ENCODE assay signal across 11 cellular contexts in the genomic region with DNA sequence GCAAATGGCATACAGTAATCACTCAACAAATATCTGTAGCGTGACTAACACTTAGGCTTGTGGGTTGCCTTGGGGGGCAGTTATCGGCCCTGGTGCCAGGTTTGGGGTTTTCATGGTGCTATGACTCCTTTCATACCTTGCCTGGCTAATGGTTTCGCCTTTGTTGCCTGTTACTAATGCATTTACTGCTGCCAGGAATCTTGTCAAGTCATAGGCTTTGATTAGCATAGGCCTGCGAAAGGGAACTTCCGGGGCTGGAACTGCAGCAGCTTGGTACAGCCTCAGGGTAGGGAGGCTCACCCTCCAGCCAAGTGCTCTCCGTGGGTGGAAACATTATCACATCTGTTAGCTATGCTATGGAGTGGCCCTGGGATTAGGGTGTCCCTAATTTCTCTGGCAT. TPM values are rescaled to one million over a fixed set of nuclear protein-coding genes. Genes with fewer than 3 reads are reported as not detected.
DNase-seq lines count a peak whose midpoint lies in the region; ATAC-seq and TF ChIP-seq lines count a peak whose summit lies in the region.
"Had no signal": no experiment of that assay in that cellular context is flagged by ENCODE, and none has a peak within 500 bp of the region (broad histone marks: within the 10 kb centered on the region; RNA-seq: fewer than 3 reads in every experiment).

No MANE protein-coding gene starts in this region.

- POLR2A ChIA-PET in AG04449 (lab: Yijun Ruan, JAX): interaction anchor here (0.7 to 1.0 kb wide), 2 partner anchors 97 to 467 kb away, joined by 3 to 4 read pairs; no protein-coding TSS in a partner anchor

- peak overlapping the region; percentile 71 for H3K27ac ChIP-seq in angular gyrus (ENCODE audit: low read depth, low read length)

- ATAC-seq in GM21723 (IDR thresholded peaks at IDR 0.05; ENCODE audit: unreplicated experiment): no peak
- ATAC-seq: activated CD8-positive, alpha-beta T cell treated with anti-CD3 and anti-CD28 coated beads for 36 hours had no signal

- DNase-seq in AG04449 (ENCODE audit: low read depth, low spot score): peak; percentile 82
- DNase-seq in HCEC 1CT: peak; percentile 76
- peak; percentile 24 for DNase-seq in iPS-NIHi11 (ENCODE audit: low spot score)
- no peak for DNase-seq in DMS53 treated with DMSO at 0.1 percent for 48 hours (lab: John Stamatoyannopoulos, UW; ENCODE audit: unreplicated experiment)
- no peak for DNase-seq in activated CD8-positive, alpha-beta memory T cell treated with anti-CD3 and anti-CD28 coated beads, Interleukin-2, amount 50 U/mL, for 4 hours
- no peak for DNase-seq in cerebellum (ENCODE audit: low spot score)
- DNase-seq: activated CD8-positive, alpha-beta T cell treated with anti-CD3 and anti-CD28 coated beads for 36 hours; DMS153; naive B cell had no signal

- H3K4me3 ChIP-seq in AG04449 (ENCODE audit: low read depth, low read length): no peak overlapping the region

- CTCF ChIA-PET in AG04449 (lab: Yijun Ruan, JAX): interaction anchor here (0.8 kb wide), 1 partner anchor 18 kb away, joined by 4 read pairs; no protein-coding TSS in a partner anchor

- TF ChIP-seq CTCF in AG04449 (IDR thresholded peaks at IDR 0.05; ENCODE audit: insufficient read depth, low read length, missing control alignments): no peak

RNA-seq across cellular contexts. Expression of a gene that starts 13.2 kb away (rescaled TPM):
- total RNA-seq in cerebellum: 2.5 TPM
- total RNA-seq: activated CD8-positive, alpha-beta T cell treated with anti-CD3 and anti-CD28 coated beads for 36 hours had no signal

RNA-seq across cellular contexts. Expression of a gene that starts 52.1 kb away (rescaled TPM):
- 62.7 TPM for total RNA-seq in cerebellum

Comparison
In these comparisons a context has a peak if more than half of its experiments do, and no peak if none do; other contexts are left out.
1. DNase-seq: peak in AG04449 (single experiment), HCEC 1CT (single experiment) and iPS-NIHi11 (single experiment); none in DMS53 treated with DMSO at 0.1 percent for 48 hours (single experiment), activated CD8-positive, alpha-beta memory T cell treated with anti-CD3 and anti-CD28 coated beads, Interleukin-2, amount 50 U/mL, for 4 hours (single experiment) and cerebellum (single experiment).